Comparison of ENCODE assay signal across 30 cellular contexts in the genomic region with DNA sequence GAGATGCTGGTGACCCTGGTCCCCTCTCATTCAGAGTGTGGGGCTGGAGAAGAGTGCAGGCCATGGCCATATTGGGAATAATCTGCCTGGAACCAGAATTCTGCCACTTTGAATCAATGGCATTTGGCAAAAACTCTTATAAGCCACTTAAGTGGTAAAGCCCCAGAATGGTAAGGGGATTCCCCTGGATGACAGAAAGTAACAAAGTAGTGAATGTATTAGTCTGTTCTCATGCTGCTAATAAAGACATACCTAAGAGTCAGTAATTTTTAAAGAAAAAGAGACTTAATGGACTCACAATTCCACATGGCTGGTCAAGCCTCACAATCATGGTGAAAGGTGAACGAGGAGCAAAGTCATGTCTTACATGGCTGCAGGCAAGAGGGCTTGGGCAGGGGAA.
"Had no signal": no experiment of that assay in that cellular context is flagged by ENCODE, and none has a peak within 500 bp of the region (broad histone marks: within the 10 kb centered on the region; RNA-seq: fewer than 3 reads in every experiment).

No MANE protein-coding gene starts in this region.

- H3K27ac ChIP-seq: neutrophil, pancreas, psoas muscle, right lobe of liver, sigmoid colon, spleen, stomach, thoracic aorta, thyroid gland, tibial nerve, upper lobe of left lung, uterus had no signal

- H3K27me3 Mint-ChIP-seq: progenitor cell of endocrine pancreas had no signal

- H3K9me3 ChIP-seq: neutrophil, pancreas, psoas muscle, right lobe of liver, sigmoid colon, spleen, stomach, thoracic aorta, thyroid gland, tibial nerve, upper lobe of left lung, uterus had no signal

- H3K27ac Mint-ChIP-seq: naive B cell; naive thymus-derived CD8-positive, alpha-beta T cell; natural killer cell treated with Interleukin-12 subunit alpha and Interleukin-12 subunit beta and Interleukin-15 and Interleukin-18, amount 100 ng/mL, for 72 hours; nephron progenitor cell; progenitor cell of endocrine pancreas; stimulated activated memory B cell treated with anti-CD40 and anti-IgM and Interleukin-4, amounts not matched to agents 10 μg/mL and 1 μg/mL and 100 μg/mL, for 72 hours; stimulated activated naive CD8-positive, alpha-beta T cell treated with anti-CD3 and anti-CD28 coated beads, Interleukin-15, Interleukin-2, amounts not matched to agents 100 ng/mL and 50 ng/mL, for 24 hours had no signal

- H3K9me3 Mint-ChIP-seq: naive thymus-derived CD8-positive, alpha-beta T cell; neural crest cell; stimulated activated memory B cell treated with anti-CD40 and anti-IgM and Interleukin-4, amounts not matched to agents 10 μg/mL and 1 μg/mL and 100 μg/mL, for 72 hours; stimulated activated naive CD8-positive, alpha-beta T cell treated with anti-CD3 and anti-CD28 coated beads, Interleukin-15, Interleukin-2, amounts not matched to agents 100 ng/mL and 50 ng/mL, for 24 hours had no signal

- H3K4me1 ChIP-seq: pancreas, psoas muscle, right lobe of liver, sigmoid colon, spleen, stomach, thyroid gland, tibial nerve, upper lobe of left lung, uterus had no signal

- DNase-seq: naive B cell; naive thymus-derived CD8-positive, alpha-beta T cell; nephron progenitor cell; nucleus accumbens; pancreas; psoas muscle; right cardiac atrium; right lobe of liver; sigmoid colon; spleen; stimulated activated CD4-positive, alpha-beta T cell treated with anti-CD3 and anti-CD28 coated beads, Interleukin-12 subunit alpha, Interleukin-12 subunit beta, amount 100 ng/mL, for 4 hours; stimulated activated CD4-positive, alpha-beta T cell treated with anti-CD3 and anti-CD28 coated beads, Interleukin-1b, Interleukin-23, amount 100 ng/mL, for 48 hours; stimulated activated CD4-positive, alpha-beta T cell treated with anti-CD3 and anti-CD28 coated beads, Interleukin-4, amount 100 ng/mL, for 1 hour; stimulated activated CD4-positive, alpha-beta T cell treated with anti-CD3 and anti-CD28 coated beads, Interleukin-4, amount 100 ng/mL, for 4 hours; stimulated activated CD8-positive, alpha-beta memory T cell treated with anti-CD3 and anti-CD28 coated beads, Interleukin-4, amount 100 ng/mL, for 48 hours; stimulated activated naive CD4-positive, alpha-beta T cell treated with Interleukin-2 at 50 U/mL for 16 hours; stomach; thyroid gland; trophoblast cell; upper lobe of left lung; uterus had no signal

- H3K4me2 ChIP-seq: smooth muscle cell had no signal

- ATAC-seq: naive thymus-derived CD8-positive, alpha-beta T cell; natural killer cell treated with Interleukin-12 subunit alpha and Interleukin-12 subunit beta and Interleukin-15 and Interleukin-18, amount 100 ng/mL, for 72 hours; pancreas; psoas muscle; right cardiac atrium; right lobe of liver; stimulated activated memory B cell treated with anti-CD40 and anti-IgM and Interleukin-4, amounts not matched to agents 10 μg/mL and 1 μg/mL and 100 μg/mL, for 72 hours had no signal

- H3K4me3 ChIP-seq: pancreas, psoas muscle, right lobe of liver, sigmoid colon, smooth muscle cell, spleen, stomach, thoracic aorta, thyroid gland, tibial nerve, upper lobe of left lung, uterus had no signal

- H3K27me3 ChIP-seq: neutrophil, pancreas, right lobe of liver, sigmoid colon, stomach, thyroid gland, tibial nerve, upper lobe of left lung, uterus had no signal

- FAIRE-seq: pancreas had no signal

- H3K4me1 Mint-ChIP-seq: naive B cell; naive thymus-derived CD8-positive, alpha-beta T cell; nephron progenitor cell; neural crest cell; stimulated activated memory B cell treated with anti-CD40 and anti-IgM and Interleukin-4, amounts not matched to agents 10 μg/mL and 1 μg/mL and 100 μg/mL, for 72 hours had no signal

- H3K36me3 ChIP-seq: neutrophil, pancreas, right lobe of liver, sigmoid colon, spleen, stomach, thoracic aorta, thyroid gland, tibial nerve, upper lobe of left lung, uterus had no signal

- H3K4me3 Mint-ChIP-seq: naive thymus-derived CD8-positive, alpha-beta T cell; natural killer cell treated with Interleukin-12 subunit alpha and Interleukin-12 subunit beta and Interleukin-15 and Interleukin-18, amount 100 ng/mL, for 72 hours; nephron progenitor cell; neural crest cell; stimulated activated memory B cell treated with anti-CD40 and anti-IgM and Interleukin-4, amounts not matched to agents 10 μg/mL and 1 μg/mL and 100 μg/mL, for 72 hours; stimulated activated naive CD8-positive, alpha-beta T cell treated with anti-CD3 and anti-CD28 coated beads, Interleukin-15, Interleukin-2, amounts not matched to agents 100 ng/mL and 50 ng/mL, for 24 hours had no signal

- H3K36me3 Mint-ChIP-seq: naive B cell; naive thymus-derived CD8-positive, alpha-beta T cell; natural killer cell treated with Interleukin-12 subunit alpha and Interleukin-12 subunit beta and Interleukin-15 and Interleukin-18, amount 100 ng/mL, for 72 hours; stimulated activated memory B cell treated with anti-CD40 and anti-IgM and Interleukin-4, amounts not matched to agents 10 μg/mL and 1 μg/mL and 100 μg/mL, for 72 hours had no signal
